ENCODE assay signal across 15 cellular contexts in genomic region chr6:137820952-137821351, GRCh38. TPM values are rescaled to one million over a fixed set of nuclear protein-coding genes. Genes with fewer than 3 reads are reported as not detected.
A peak's percentile ranks its signal among the peaks of the same experiment; 100 is the strongest.
DNase-seq lines count a peak whose midpoint lies in the region; ATAC-seq and TF ChIP-seq lines count a peak whose summit lies in the region.
"Had no signal": no experiment of that assay in that cellular context is flagged by ENCODE, and none has a peak within 500 bp of the region (broad histone marks: within the 10 kb centered on the region; RNA-seq: fewer than 3 reads in every experiment).

No MANE protein-coding gene starts in this region.

- TF ChIP-seq CTCF in suprapubic skin (IDR thresholded peaks at IDR 0.05): no peak
- TF ChIP-seq CTCF in WTC11 (IDR thresholded peaks at IDR 0.05): no peak
- TF ChIP-seq CTCF in left lung (IDR thresholded peaks at IDR 0.05): no peak

- CTCF ChIA-PET in WTC11 (lab: Charles Lee): no interaction called here

- no peak for DNase-seq in Right ventricle myocardium inferior (ENCODE audit: missing footprints)
- no peak for DNase-seq in cardiac septum (ENCODE audit: low spot score)
- no peak for DNase-seq in activated naive CD8-positive, alpha-beta T cell treated with anti-CD3 and anti-CD28 coated beads, Interleukin-2, amount 50 U/mL, for 24 hours
- DNase-seq in left ventricle myocardium superior: no peak
- no peak for DNase-seq in suprapubic skin (ENCODE audit: low spot score in 2 of 2)
- no peak for DNase-seq in NCI-H2029 treated with DMSO at 0.1 percent for 48 hours (lab: John Stamatoyannopoulos, UW)
- DNase-seq in WTC11 (ENCODE audit: low spot score): no peak
- no peak for DNase-seq in left lung
- DNase-seq: activated gamma-delta T cell treated with Interleukin-2 at 50 U/mL for 16 hours, cerebellar nuclear complex, NCI-H187, NCI-H774 had no signal

- H3K4me1 ChIP-seq in suprapubic skin: peaks cover 52% of the 10 kb centered on the region
- H3K4me1 ChIP-seq in left lung: peaks cover 3 to 49% of the 10 kb centered on the region in 2 donors

- WGBS in suprapubic skin: 40% methylated on average over 1 of the region's 1 CpG

- peak overlapping the region; percentile 70 for H3K27ac ChIP-seq in suprapubic skin
- H3K27ac ChIP-seq in left lung: no peak overlapping the region
- H3K27ac ChIP-seq: epithelial cell of prostate had no signal

- H3K9me3 Mint-ChIP-seq in activated naive CD8-positive, alpha-beta T cell treated with anti-CD3 and anti-CD28 coated beads, Interleukin-2, amount 50 U/mL, for 24 hours: no peaks in the 10 kb centered on the region
- H3K9me3 Mint-ChIP-seq in WTC11: no peaks in the 10 kb centered on the region

- H3K4me3 ChIP-seq in suprapubic skin (no peak overlapping the region), left lung (no peak overlapping the region)
- H3K4me3 ChIP-seq: lung, smooth muscle cell had no signal

- no peak overlapping the region for H3K4me3 Mint-ChIP-seq in activated naive CD8-positive, alpha-beta T cell treated with anti-CD3 and anti-CD28 coated beads, Interleukin-2, amount 50 U/mL, for 24 hours
- no peak overlapping the region for H3K4me3 Mint-ChIP-seq in WTC11

- POLR2A ChIA-PET in WTC11 (lab: Charles Lee): no interaction called here

- H3K27me3 ChIP-seq in suprapubic skin (no peaks in the 10 kb centered on the region), left lung (no peaks in the 10 kb centered on the region)

- TF ChIP-seq EP300 in suprapubic skin (IDR thresholded peaks at IDR 0.05): no peak

- ATAC-seq in Right ventricle myocardium inferior (peak; percentile 41), left ventricle myocardium superior (peak; percentile 61), WTC11 (no peak), left lung (no peak)
- no peak for ATAC-seq in activated naive CD8-positive, alpha-beta T cell treated with anti-CD3 and anti-CD28 coated beads, Interleukin-2, amount 50 U/mL, for 24 hours

- no peaks in the 10 kb centered on the region for H3K36me3 ChIP-seq in suprapubic skin
- no peaks in the 10 kb centered on the region for H3K36me3 ChIP-seq in left lung

- intact Hi-C loops in Right ventricle myocardium inferior (cut with DNase I) (no loop called here), cardiac septum (cut with DNase I) (no loop called here), left ventricle myocardium superior (cut with micrococcal nuclease) (no loop called here), left lung (cut with DNase I) (no loop called here)

- H3K27ac Mint-ChIP-seq in activated naive CD8-positive, alpha-beta T cell treated with anti-CD3 and anti-CD28 coated beads, Interleukin-2, amount 50 U/mL, for 24 hours: peak overlapping the region; percentile 86
- no peak overlapping the region for H3K27ac Mint-ChIP-seq in WTC11

- H3K27me3 Mint-ChIP-seq in activated naive CD8-positive, alpha-beta T cell treated with anti-CD3 and anti-CD28 coated beads, Interleukin-2, amount 50 U/mL, for 24 hours: no peaks in the 10 kb centered on the region
- no peaks in the 10 kb centered on the region for H3K27me3 Mint-ChIP-seq in WTC11 (ENCODE audit: low read depth)

- peaks cover 97% of the 10 kb centered on the region for H3K4me1 Mint-ChIP-seq in activated naive CD8-positive, alpha-beta T cell treated with anti-CD3 and anti-CD28 coated beads, Interleukin-2, amount 50 U/mL, for 24 hours
- H3K4me1 Mint-ChIP-seq in WTC11: no peaks in the 10 kb centered on the region

- TF ChIP-seq POLR2A in suprapubic skin (IDR thresholded peaks at IDR 0.05): no peak

- H3K36me3 Mint-ChIP-seq in activated naive CD8-positive, alpha-beta T cell treated with anti-CD3 and anti-CD28 coated beads, Interleukin-2, amount 50 U/mL, for 24 hours (ENCODE audit: low read depth): peaks cover 6% of the 10 kb centered on the region
- no peaks in the 10 kb centered on the region for H3K36me3 Mint-ChIP-seq in WTC11

- H3K9me3 ChIP-seq in suprapubic skin (no peaks in the 10 kb centered on the region), left lung (no peaks in the 10 kb centered on the region)

TF ChIP-seq in WTC11, 78 proteins besides CTCF, POLR2A, EP300 and RAD21:
- TF ChIP-seq AR (CRISPR knock-in tag; IDR thresholded peaks at IDR 0.05): no peak

RNA-seq across cellular contexts. Expression of gene TNFAIP3, which starts 46.1 kb away (rescaled TPM):
- total RNA-seq in Right ventricle myocardium inferior (6.8 TPM), cardiac septum (7.9 TPM), left ventricle myocardium superior (9.9 TPM), suprapubic skin (100 to 1,000 TPM in 3 of 4 donors, 10 to 100 TPM in 1; 64.1 to 146 (median 111) TPM), WTC11 (2021) (3.0 to 4.7 TPM (median 4.2 TPM) in 3 replicates), left lung (100 to 1,000 TPM in 1 of 2 donors, 10 to 100 TPM in 1; 22.6 to 102 TPM)

Comparison
In these comparisons a context has a peak if more than half of its experiments do, and no peak if none do; other contexts are left out.
1. ATAC-seq: peak in Right ventricle myocardium inferior (single experiment) and left ventricle myocardium superior (single experiment); none in activated naive CD8-positive, alpha-beta T cell treated with anti-CD3 and anti-CD28 coated beads, Interleukin-2, amount 50 U/mL, for 24 hours (single experiment), WTC11 (single experiment) and left lung (single experiment).